In genomic region chr7:84844771-84845170, GRCh38 we compare ENCODE assay signal across 25 cellular contexts.
"Had no signal": no experiment of that assay in that cellular context is flagged by ENCODE, and none has a peak within 500 bp of the region (broad histone marks: within the 10 kb centered on the region; RNA-seq: fewer than 3 reads in every experiment).

No MANE protein-coding gene starts in this region.

- H3K9me3 ChIP-seq: adrenal gland, body of pancreas had no signal

- H3K36me3 ChIP-seq: adrenal gland had no signal

- H3K4me1 ChIP-seq: adrenal gland, body of pancreas had no signal

- H3K27ac ChIP-seq: adrenal gland, body of pancreas, epithelial cell of prostate had no signal

- H3K27me3 ChIP-seq: adrenal gland, body of pancreas had no signal

- FAIRE-seq: colon, endothelial cell of umbilical vein had no signal

- H3K4me3 ChIP-seq: adrenal gland, body of pancreas had no signal

- DNase-seq: activated CD4-positive, alpha-beta memory T cell treated with anti-CD3 and anti-CD28 coated beads, Interleukin-2, amount 10 ng/mL, durations not matched to agents 7 days and 5 days; activated CD4-positive, alpha-beta T cell treated with anti-CD3 and anti-CD28 coated beads for 36 hours; activated CD4-positive, alpha-beta T cell treated with anti-CD3 and anti-CD28 coated beads, Interleukin-2, amount 10 ng/mL, durations not matched to agents 24 days and 14 days; activated CD4-positive, CD25-positive, alpha-beta regulatory T cell; activated CD4-positive, CD25-positive, alpha-beta regulatory T cell treated with anti-CD3 and anti-CD28 coated beads, Interleukin-2, amount 50 U/mL, for 72 hours; activated CD8-positive, alpha-beta memory T cell treated with anti-CD3 and anti-CD28 coated beads, Interleukin-2, amount 50 U/mL, for 48 hours; activated gamma-delta T cell; activated naive CD4-positive, alpha-beta T cell; activated naive CD4-positive, alpha-beta T cell treated with anti-CD3 and anti-CD28 coated beads, Interleukin-2, amount 50 U/mL, for 16 hours; activated T-cell treated with anti-CD3 and anti-CD28 coated beads for 4 hours; activated T-cell treated with anti-CD3 and anti-CD28 coated beads, Interleukin-2, amount 50 U/mL, for 24 hours; activated T-cell treated with anti-CD3 and anti-CD28 coated beads, Interleukin-2, amount 50 U/mL, for 72 hours; adrenal gland; amygdala; aorta; body of pancreas; caudate nucleus; cortex of kidney; effector CD8-positive, alpha-beta T cell; foreskin fibroblast; head of caudate nucleus; T-helper 2 cell had no signal
